ENCODE assay signal across 9 cellular contexts in genomic region chr6:134640975-134641429, GRCh38.
DNase-seq lines count a peak whose midpoint lies in the region; ATAC-seq and TF ChIP-seq lines count a peak whose summit lies in the region.
"Had no signal": no experiment of that assay in that cellular context is flagged by ENCODE, and none has a peak within 500 bp of the region (broad histone marks: within the 10 kb centered on the region; RNA-seq: fewer than 3 reads in every experiment).

No MANE protein-coding gene starts in this region.

- H3K4me3 ChIP-seq in CD8-positive, alpha-beta T cell (ENCODE audit: low read depth, low read length), result no peak overlapping the region
- no peak overlapping the region for H3K4me3 ChIP-seq in esophagus squamous epithelium

- POLR2A ChIA-PET in CD8-positive, alpha-beta T cell (lab: Charles Lee), result interaction anchor here (1.0 to 1.9 kb wide), 5 partner anchors 9 to 470 kb away, joined by 3 to 16 read pairs (median 6); no protein-coding TSS in a partner anchor

- H3K27ac ChIP-seq in CD8-positive, alpha-beta T cell (ENCODE audit: low read depth, low read length), result no peak overlapping the region
- peak overlapping the region; percentile 34 to 65 (median 48) for H3K27ac ChIP-seq in esophagus squamous epithelium

- DNase-seq in CD8-positive, alpha-beta T cell, result peak; percentile 53 to 84 (median 75)
- peak; percentile 87 for DNase-seq in HS-27A (ENCODE audit: low read depth)
- DNase-seq in OCI-M2 (lab: John Stamatoyannopoulos, UW; ENCODE audit: unreplicated experiment), result peak; percentile 82
- DNase-seq in activated T-cell treated with anti-CD3 and anti-CD28 coated beads for 48 hours (ENCODE audit: low read depth), result peak; percentile 62
- peak; percentile 16 for DNase-seq in esophagus squamous epithelium (lab: John Stamatoyannopoulos, UW)
- DNase-seq in natural killer cell treated with Interleukin-12 subunit alpha and Interleukin-12 subunit beta and Interleukin-15 and Interleukin-18, amount 100 ng/mL, for 72 hours (ENCODE audit: low spot score), result peak; percentile 77

- no peaks in the 10 kb centered on the region for H3K9me3 ChIP-seq in CD8-positive, alpha-beta T cell (ENCODE audit: low read length)
- H3K9me3 ChIP-seq in esophagus squamous epithelium, result no peaks in the 10 kb centered on the region

- H3K27me3 Mint-ChIP-seq in CD8-positive, alpha-beta T cell (ENCODE audit: low read depth), result no peaks in the 10 kb centered on the region
- peaks cover 14 to 27% of the 10 kb centered on the region in 2 donors for H3K27me3 Mint-ChIP-seq in natural killer cell treated with Interleukin-12 subunit alpha and Interleukin-12 subunit beta and Interleukin-15 and Interleukin-18, amount 100 ng/mL, for 72 hours
- no peaks in the 10 kb centered on the region for H3K27me3 Mint-ChIP-seq in stimulated activated memory B cell treated with anti-CD40 and anti-IgM and Interleukin-4, amounts not matched to agents 10 μg/mL and 1 μg/mL and 100 μg/mL, for 72 hours
- H3K27me3 Mint-ChIP-seq: activated naive CD4-positive, alpha-beta T cell treated with anti-CD3 and anti-CD28 coated beads, Interleukin-2, amount 50 U/mL, for 24 hours had no signal

- H3K4me3 Mint-ChIP-seq in CD8-positive, alpha-beta T cell, result no peak overlapping the region
- no peak overlapping the region for H3K4me3 Mint-ChIP-seq in natural killer cell treated with Interleukin-12 subunit alpha and Interleukin-12 subunit beta and Interleukin-15 and Interleukin-18, amount 100 ng/mL, for 72 hours
- no peak overlapping the region for H3K4me3 Mint-ChIP-seq in stimulated activated memory B cell treated with anti-CD40 and anti-IgM and Interleukin-4, amounts not matched to agents 10 μg/mL and 1 μg/mL and 100 μg/mL, for 72 hours
- H3K4me3 Mint-ChIP-seq: activated naive CD4-positive, alpha-beta T cell treated with anti-CD3 and anti-CD28 coated beads, Interleukin-2, amount 50 U/mL, for 24 hours had no signal

- no peaks in the 10 kb centered on the region for H3K27me3 ChIP-seq in CD8-positive, alpha-beta T cell (ENCODE audit: insufficient read depth, low read length)
- no peaks in the 10 kb centered on the region for H3K27me3 ChIP-seq in esophagus squamous epithelium

- no peaks in the 10 kb centered on the region for H3K36me3 Mint-ChIP-seq in CD8-positive, alpha-beta T cell
- no peaks in the 10 kb centered on the region for H3K36me3 Mint-ChIP-seq in natural killer cell treated with Interleukin-12 subunit alpha and Interleukin-12 subunit beta and Interleukin-15 and Interleukin-18, amount 100 ng/mL, for 72 hours
- H3K36me3 Mint-ChIP-seq in stimulated activated memory B cell treated with anti-CD40 and anti-IgM and Interleukin-4, amounts not matched to agents 10 μg/mL and 1 μg/mL and 100 μg/mL, for 72 hours, result no peaks in the 10 kb centered on the region
- H3K36me3 Mint-ChIP-seq: activated naive CD4-positive, alpha-beta T cell treated with anti-CD3 and anti-CD28 coated beads, Interleukin-2, amount 50 U/mL, for 24 hours had no signal

- TF ChIP-seq CTCF in CD8-positive, alpha-beta T cell (IDR thresholded peaks at IDR 0.05), result peak; percentile 89
- peak; percentile 69 to 99 (median 96) for TF ChIP-seq CTCF in esophagus squamous epithelium (IDR thresholded peaks at IDR 0.05)

- intact Hi-C loops in CD8-positive, alpha-beta T cell (cut with DNase I, micrococcal nuclease), result loop anchor here (1.0 to 10.0 kb wide), 14 partner anchors 120 to 796 kb away; partner anchors contain the start of gene TBPL1 (in 1 of the 2)
- intact Hi-C loops in esophagus squamous epithelium (cut with DNase I), result loop anchor here (5.0 to 10.0 kb wide), 2 partner anchors 174 to 469 kb away; no protein-coding TSS in a partner anchor

- H3K4me1 Mint-ChIP-seq in CD8-positive, alpha-beta T cell (ENCODE audit: low read depth), result peaks cover 10% of the 10 kb centered on the region
- peaks cover 0 to 6% of the 10 kb centered on the region in 2 donors for H3K4me1 Mint-ChIP-seq in natural killer cell treated with Interleukin-12 subunit alpha and Interleukin-12 subunit beta and Interleukin-15 and Interleukin-18, amount 100 ng/mL, for 72 hours (ENCODE audit: low read depth in 2 of 2)
- peaks cover 25% of the 10 kb centered on the region for H3K4me1 Mint-ChIP-seq in stimulated activated memory B cell treated with anti-CD40 and anti-IgM and Interleukin-4, amounts not matched to agents 10 μg/mL and 1 μg/mL and 100 μg/mL, for 72 hours

- no peak overlapping the region for H3K27ac Mint-ChIP-seq in CD8-positive, alpha-beta T cell
- no peak overlapping the region for H3K27ac Mint-ChIP-seq in natural killer cell treated with Interleukin-12 subunit alpha and Interleukin-12 subunit beta and Interleukin-15 and Interleukin-18, amount 100 ng/mL, for 72 hours
- no peak overlapping the region for H3K27ac Mint-ChIP-seq in stimulated activated memory B cell treated with anti-CD40 and anti-IgM and Interleukin-4, amounts not matched to agents 10 μg/mL and 1 μg/mL and 100 μg/mL, for 72 hours

- 45 to 71% methylated on average over 1 of the region's 1 CpG for WGBS in esophagus squamous epithelium, 2 donors

- CTCF ChIA-PET in CD8-positive, alpha-beta T cell (lab: Charles Lee), result interaction anchor here (0.6 to 4.7 kb wide), 59 partner anchors 9 to 642 kb away, joined by 3 to 75 read pairs (median 4); partner anchors contain the start of gene SGK1

- no peak for TF ChIP-seq POLR2A in esophagus squamous epithelium (IDR thresholded peaks at IDR 0.05)

- H3K4me1 ChIP-seq in CD8-positive, alpha-beta T cell (ENCODE audit: insufficient read depth, low read length), result no peaks in the 10 kb centered on the region
- peaks cover 10 to 53% (median 14%) of the 10 kb centered on the region in 3 donors for H3K4me1 ChIP-seq in esophagus squamous epithelium

- no peaks in the 10 kb centered on the region for H3K9me3 Mint-ChIP-seq in CD8-positive, alpha-beta T cell
- no peaks in the 10 kb centered on the region for H3K9me3 Mint-ChIP-seq in natural killer cell treated with Interleukin-12 subunit alpha and Interleukin-12 subunit beta and Interleukin-15 and Interleukin-18, amount 100 ng/mL, for 72 hours
- no peaks in the 10 kb centered on the region for H3K9me3 Mint-ChIP-seq in stimulated activated memory B cell treated with anti-CD40 and anti-IgM and Interleukin-4, amounts not matched to agents 10 μg/mL and 1 μg/mL and 100 μg/mL, for 72 hours
- H3K9me3 Mint-ChIP-seq: activated naive CD4-positive, alpha-beta T cell treated with anti-CD3 and anti-CD28 coated beads, Interleukin-2, amount 50 U/mL, for 24 hours had no signal

- ATAC-seq in CD8-positive, alpha-beta T cell, result peak; percentile 97
- ATAC-seq in GM19463 (IDR thresholded peaks at IDR 0.05; ENCODE audit: unreplicated experiment), result peak; percentile 77
- peak; percentile 81 to 83 for ATAC-seq in natural killer cell treated with Interleukin-12 subunit alpha and Interleukin-12 subunit beta and Interleukin-15 and Interleukin-18, amount 100 ng/mL, for 72 hours
- peak; percentile 79 for ATAC-seq in stimulated activated memory B cell treated with anti-CD40 and anti-IgM and Interleukin-4, amounts not matched to agents 10 μg/mL and 1 μg/mL and 100 μg/mL, for 72 hours

- H3K36me3 ChIP-seq in CD8-positive, alpha-beta T cell (ENCODE audit: insufficient read depth, low read length), result no peaks in the 10 kb centered on the region
- no peaks in the 10 kb centered on the region for H3K36me3 ChIP-seq in esophagus squamous epithelium

Comparison
In these comparisons a context has a peak if more than half of its experiments do, and no peak if none do; other contexts are left out.
1. DNase-seq: peak in every context shown above with its lines; median percentile 87 in HS-27A; 82 in OCI-M2; 77 in natural killer cell treated with Interleukin-12 subunit alpha and Interleukin-12 subunit beta and Interleukin-15 and Interleukin-18, amount 100 ng/mL, for 72 hours; 75 in CD8-positive, alpha-beta T cell; 62 in activated T-cell treated with anti-CD3 and anti-CD28 coated beads for 48 hours; 16 in esophagus squamous epithelium.